ENCODE assay signal across 8 cellular contexts in the genomic region with DNA sequence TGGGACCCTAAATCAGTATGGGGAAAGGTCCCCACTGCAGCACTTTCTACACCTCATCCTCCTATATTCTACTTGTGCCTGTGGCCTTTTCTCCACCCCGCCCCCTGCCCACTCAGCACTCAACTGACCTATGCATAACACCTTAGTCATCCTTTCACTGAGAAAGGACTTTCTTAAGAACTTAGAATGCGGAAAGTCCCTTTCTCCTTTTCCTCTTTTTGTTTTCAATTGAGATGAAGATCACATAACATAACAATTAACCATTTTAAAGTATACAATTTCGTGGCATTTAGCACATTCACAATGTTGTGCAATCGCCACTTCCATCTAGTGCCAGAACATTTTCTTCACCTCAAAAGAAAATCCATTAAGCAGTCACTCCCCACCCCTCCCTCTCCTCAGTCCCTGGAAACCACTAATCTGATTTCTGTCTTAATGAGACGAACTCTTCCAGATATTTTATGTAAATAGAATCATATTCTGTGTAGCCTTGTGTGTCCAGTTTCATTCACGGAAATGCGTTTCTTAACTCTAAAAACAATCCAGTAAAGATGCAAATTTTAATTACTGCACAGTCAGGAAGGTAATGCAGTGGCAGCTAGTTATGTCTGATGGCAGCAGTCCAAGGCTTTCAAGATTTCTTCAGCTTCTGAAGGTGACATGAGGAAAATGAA. TPM values are rescaled to one million over a fixed set of nuclear protein-coding genes. Genes with fewer than 3 reads are reported as not detected.
DNase-seq lines count a peak whose midpoint lies in the region; ATAC-seq and TF ChIP-seq lines count a peak whose summit lies in the region.

No MANE protein-coding gene starts in this region.

- ATAC-seq in GM19372 (IDR thresholded peaks at IDR 0.05; ENCODE audit: low read depth, unreplicated experiment), result peak; percentile 48
- ATAC-seq in psoas muscle, result no peak
- ATAC-seq in HG03025 (IDR thresholded peaks at IDR 0.05; ENCODE audit: low FRiP score, unreplicated experiment), result no peak

- intact Hi-C loops in psoas muscle (cut with DNase I), result no loop called here

- TF ChIP-seq CTCF in neutrophil (IDR thresholded peaks at IDR 0.05) (no peak), psoas muscle (IDR thresholded peaks at IDR 0.05) (no peak)

- H3K4me3 Mint-ChIP-seq in activated naive CD8-positive, alpha-beta T cell treated with anti-CD3 and anti-CD28 coated beads for 36 hours, result peak overlapping the region; percentile 32

- H3K27me3 ChIP-seq in MG63 (no peaks in the 10 kb centered on the region), neutrophil (no peaks in the 10 kb centered on the region), psoas muscle (ENCODE audit: insufficient read depth in 3 of 3, low read length in 2 of 3) (no peaks in the 10 kb centered on the region)

- H3K36me3 ChIP-seq in MG63, result no peaks in the 10 kb centered on the region
- peaks cover 14% of the 10 kb centered on the region for H3K36me3 ChIP-seq in neutrophil
- H3K36me3 ChIP-seq in psoas muscle (ENCODE audit: insufficient read depth in 1 of 2, low read depth in 1 of 2), result no peaks in the 10 kb centered on the region

- H3K9me3 ChIP-seq in MG63 (no peaks in the 10 kb centered on the region), neutrophil (no peaks in the 10 kb centered on the region), psoas muscle (no peaks in the 10 kb centered on the region)

- peaks cover 6% of the 10 kb centered on the region for H3K27me3 Mint-ChIP-seq in activated naive CD8-positive, alpha-beta T cell treated with anti-CD3 and anti-CD28 coated beads for 36 hours

- H3K27ac ChIP-seq in neutrophil (peak overlapping the region; percentile 55), psoas muscle (no peak overlapping the region)

- WGBS in psoas muscle, 3 donors, result 61 to 70% (median 62%) methylated on average over 7 of the region's 7 CpGs

- H3K27ac Mint-ChIP-seq in activated naive CD8-positive, alpha-beta T cell treated with anti-CD3 and anti-CD28 coated beads for 36 hours, result peak overlapping the region; percentile 26

- peaks cover 26% of the 10 kb centered on the region for H3K4me1 Mint-ChIP-seq in activated naive CD8-positive, alpha-beta T cell treated with anti-CD3 and anti-CD28 coated beads for 36 hours

- H3K4me3 ChIP-seq in MG63, result no peak overlapping the region
- peak overlapping the region in 1 of 2 experiments; percentile 22 for H3K4me3 ChIP-seq in neutrophil (ENCODE audit: low read depth in 1 of 2, low read length in 1 of 2)
- H3K4me3 ChIP-seq in psoas muscle, result no peak overlapping the region

- peak; percentile 32 for DNase-seq in AG08396 (ENCODE audit: low spot score)
- peak; percentile 79 for DNase-seq in MG63
- peak; percentile 54 for DNase-seq in activated naive CD8-positive, alpha-beta T cell treated with anti-CD3 and anti-CD28 coated beads for 36 hours
- no peak for DNase-seq in psoas muscle
- DNase-seq in NCI-H1092 treated with DMSO at 0.1 percent for 48 hours (lab: John Stamatoyannopoulos, UW), result no peak

- H3K36me3 Mint-ChIP-seq in activated naive CD8-positive, alpha-beta T cell treated with anti-CD3 and anti-CD28 coated beads for 36 hours, result no peaks in the 10 kb centered on the region

- H3K4me1 ChIP-seq in neutrophil (ENCODE audit: control insufficient read depth in 1 of 2, insufficient read depth in 1 of 2, low read depth in 1 of 2, low read length in 1 of 2), result peaks cover 34 to 40% of the 10 kb centered on the region in 2 experiments
- peaks cover 8% of the 10 kb centered on the region for H3K4me1 ChIP-seq in psoas muscle

- no peaks in the 10 kb centered on the region for H3K9me3 Mint-ChIP-seq in activated naive CD8-positive, alpha-beta T cell treated with anti-CD3 and anti-CD28 coated beads for 36 hours

RNA-seq across cellular contexts. Expression of gene FAS, which starts 41.7 kb away (rescaled TPM):
- 12.5 and 13.9 TPM in 2 replicates for total RNA-seq in MG63 (2014; rRNA removed; shearing (Covaris generic); ENCODE audit: low replicate concordance)
- 10 to 100 TPM; 31.1 to 33.4 TPM for total RNA-seq in activated naive CD8-positive, alpha-beta T cell treated with anti-CD3 and anti-CD28 coated beads for 36 hours
- total RNA-seq in psoas muscle, result 1 to 10 TPM; 1.6 to 3.8 (median 2.6) TPM
- 1 to 10 TPM; 1.1 to 3.8 (median 1.4) TPM for polyA plus RNA-seq in psoas muscle

Comparison
In these comparisons a context has a peak if more than half of its experiments do, and no peak if none do; other contexts are left out.
1. DNase-seq: peak in AG08396 (single experiment), MG63 (single experiment) and activated naive CD8-positive, alpha-beta T cell treated with anti-CD3 and anti-CD28 coated beads for 36 hours (single experiment); none in psoas muscle (0 of 2) and NCI-H1092 treated with DMSO at 0.1 percent for 48 hours (single experiment).